9 cellular contexts compared by ENCODE assay signal in the genomic region with DNA sequence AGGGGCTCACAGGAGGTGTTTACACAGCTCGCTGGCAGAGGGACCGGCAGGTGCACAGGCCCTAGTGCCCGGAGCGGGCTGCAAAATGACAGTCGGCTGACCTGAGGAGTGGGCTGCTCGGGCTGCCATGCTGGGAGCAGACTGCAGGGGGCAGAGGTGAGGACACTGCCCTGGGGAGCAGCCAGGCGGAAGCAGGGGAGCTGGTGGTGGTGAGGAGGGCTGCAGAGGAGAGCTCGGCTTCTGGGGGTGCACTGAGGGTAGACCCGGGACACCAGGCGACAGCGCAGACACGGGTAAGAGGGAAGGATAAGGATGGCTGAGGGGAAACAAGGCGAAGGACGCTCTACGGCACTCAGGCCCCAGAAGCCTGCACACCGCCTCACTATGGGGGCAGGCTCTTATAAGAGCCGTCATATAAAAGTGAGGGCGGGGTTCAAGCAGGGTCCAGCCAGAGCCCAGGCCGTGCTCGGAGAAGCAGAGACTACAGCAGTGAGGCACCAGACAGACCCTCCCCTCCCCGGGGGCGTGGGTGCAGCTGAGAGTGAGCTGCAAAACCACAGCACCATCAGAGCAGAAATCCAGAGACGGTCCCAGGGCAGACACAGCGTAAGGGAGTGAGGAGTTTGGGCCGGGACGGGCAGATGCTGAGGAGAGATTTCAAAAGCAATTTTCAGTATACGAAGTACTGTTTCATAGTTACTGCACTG.
A peak's percentile ranks its signal among the peaks of the same experiment; 100 is the strongest.
DNase-seq lines count a peak whose midpoint lies in the region; ATAC-seq and TF ChIP-seq lines count a peak whose summit lies in the region.
"Had no signal": no experiment of that assay in that cellular context is flagged by ENCODE, and none has a peak within 500 bp of the region (broad histone marks: within the 10 kb centered on the region; RNA-seq: fewer than 3 reads in every experiment).

No MANE protein-coding gene starts in this region.

- H3K4me3 Mint-ChIP-seq in activated T-cell treated with anti-CD3 and anti-CD28 coated beads, Interleukin-2, amount 50 U/mL, for 24 hours = peak overlapping the region; percentile 49
- peak overlapping the region; percentile 35 for H3K4me3 Mint-ChIP-seq in memory B cell

- DNase-seq in NAMALWA (ENCODE audit: low spot score) (peak; percentile 78), memory B cell (ENCODE audit: low spot score in 2 of 2) (no peak), KG1 (lab: John Stamatoyannopoulos, UW) (no peak), glomerular visceral epithelial cell (ENCODE audit: extremely low spot score) (no peak), breast epithelium (ENCODE audit: low spot score in 2 of 2) (no peak)
- peak; percentile 69 for DNase-seq in activated T-cell treated with anti-CD3 and anti-CD28 coated beads, Interleukin-2, amount 50 U/mL, for 24 hours
- DNase-seq in effector CD4-positive, alpha-beta T cell = no peak
- DNase-seq: IMR-90 had no signal

- TF ChIP-seq POLR2A in breast epithelium (IDR thresholded peaks at IDR 0.05) = no peak

- peak overlapping the region; percentile 74 for H3K27ac Mint-ChIP-seq in activated T-cell treated with anti-CD3 and anti-CD28 coated beads, Interleukin-2, amount 50 U/mL, for 24 hours
- peak overlapping the region; percentile 45 for H3K27ac Mint-ChIP-seq in memory B cell

- TF ChIP-seq CTCF in GM12874 (IDR thresholded peaks at IDR 0.05; ENCODE audit: insufficient read depth, low read depth, low read length) (peak; percentile 83), breast epithelium (IDR thresholded peaks at IDR 0.05) (no peak)

- H3K9me3 Mint-ChIP-seq in activated T-cell treated with anti-CD3 and anti-CD28 coated beads, Interleukin-2, amount 50 U/mL, for 24 hours = no peaks in the 10 kb centered on the region
- H3K9me3 Mint-ChIP-seq in memory B cell = no peaks in the 10 kb centered on the region

- H3K27me3 Mint-ChIP-seq in activated T-cell treated with anti-CD3 and anti-CD28 coated beads, Interleukin-2, amount 50 U/mL, for 24 hours = no peaks in the 10 kb centered on the region
- no peaks in the 10 kb centered on the region for H3K27me3 Mint-ChIP-seq in memory B cell

- peaks cover 70% of the 10 kb centered on the region for H3K36me3 Mint-ChIP-seq in activated T-cell treated with anti-CD3 and anti-CD28 coated beads, Interleukin-2, amount 50 U/mL, for 24 hours (ENCODE audit: low read depth)
- peaks cover 12% of the 10 kb centered on the region for H3K36me3 Mint-ChIP-seq in memory B cell

- H3K9me3 ChIP-seq in breast epithelium = no peaks in the 10 kb centered on the region

- H3K4me1 Mint-ChIP-seq in activated T-cell treated with anti-CD3 and anti-CD28 coated beads, Interleukin-2, amount 50 U/mL, for 24 hours (ENCODE audit: low read depth) = peaks cover 91% of the 10 kb centered on the region
- H3K4me1 Mint-ChIP-seq in memory B cell = peaks cover 56% of the 10 kb centered on the region

- no peaks in the 10 kb centered on the region for H3K36me3 ChIP-seq in breast epithelium

- peak; percentile 9 for ATAC-seq in memory B cell (ENCODE audit: low read depth)

- no peak overlapping the region for H3K4me3 ChIP-seq in breast epithelium

- H3K27ac ChIP-seq in breast epithelium = no peak overlapping the region

- intact Hi-C loops in breast epithelium (cut with DNase I; ENCODE audit: low total_unique reads) = no loop called here

- H3K27me3 ChIP-seq in breast epithelium = no peaks in the 10 kb centered on the region

- no peaks in the 10 kb centered on the region for H3K4me1 ChIP-seq in breast epithelium

Comparison
In these comparisons a context has a peak if more than half of its experiments do, and no peak if none do; other contexts are left out.
1. DNase-seq: peak in NAMALWA (single experiment) and activated T-cell treated with anti-CD3 and anti-CD28 coated beads, Interleukin-2, amount 50 U/mL, for 24 hours (single experiment); none in memory B cell (0 of 2), KG1 (single experiment), glomerular visceral epithelial cell (single experiment), breast epithelium (0 of 2) and effector CD4-positive, alpha-beta T cell (single experiment).